Comparison of ENCODE assay signal across 29 cellular contexts in genomic region chr12:84036912-84037311, GRCh38.
"Had no signal": no experiment of that assay in that cellular context is flagged by ENCODE, and none has a peak within 500 bp of the region (broad histone marks: within the 10 kb centered on the region; RNA-seq: fewer than 3 reads in every experiment).

No MANE protein-coding gene starts in this region.

- H2AFZ ChIP-seq: neural progenitor cell, parathyroid adenoma had no signal

- H3K4me3 ChIP-seq: neural progenitor cell, ovary, psoas muscle, right lobe of liver, sigmoid colon, stomach, thoracic aorta, thyroid gland, tibial nerve, upper lobe of left lung, vagina had no signal

- H3K36me3 Mint-ChIP-seq: natural killer cell; neural progenitor cell; stimulated activated effector memory CD8-positive, alpha-beta T cell treated with anti-CD3 and anti-CD28 coated beads, Interleukin-12 subunit alpha, Interleukin-12 subunit beta, amount 100 ng/mL, for 72 hours; stimulated activated naive B cell treated with anti-CD40 and anti-IgM and Interleukin-4, amounts not matched to agents 10 μg/mL and 1 μg/mL and 100 μg/mL, for 72 hours had no signal

- H3K27ac ChIP-seq: neural progenitor cell, ovary, parathyroid adenoma, psoas muscle, right lobe of liver, sigmoid colon, stomach, thoracic aorta, thyroid gland, tibial nerve, upper lobe of left lung, vagina had no signal

- H3K27me3 ChIP-seq: ovary, right lobe of liver, sigmoid colon, stomach, thyroid gland, tibial nerve, upper lobe of left lung, vagina had no signal

- H3K9ac ChIP-seq: neural progenitor cell, parathyroid adenoma had no signal

- H3K4me1 Mint-ChIP-seq: natural killer cell; nephron; neural progenitor cell; stimulated activated effector memory CD8-positive, alpha-beta T cell treated with anti-CD3 and anti-CD28 coated beads, Interleukin-12 subunit alpha, Interleukin-12 subunit beta, amount 100 ng/mL, for 72 hours; stimulated activated naive B cell treated with anti-CD40 and anti-IgM and Interleukin-4, amounts not matched to agents 10 μg/mL and 1 μg/mL and 100 μg/mL, for 72 hours had no signal

- DNase-seq: natural killer cell; occipital lobe; ovary; posterior cingulate gyrus; psoas muscle; right cardiac atrium; right lobe of liver; sigmoid colon; small intestine; stimulated activated CD4-positive, alpha-beta T cell treated with anti-CD3 and anti-CD28 coated beads, Interleukin-15, amount 100 ng/mL, for 24 hours; stimulated activated CD4-positive, alpha-beta T cell treated with anti-CD3 and anti-CD28 coated beads, Interleukin-2, amount 100 ng/mL, for 24 hours; stimulated activated CD4-positive, alpha-beta T cell treated with anti-CD3 and anti-CD28 coated beads, Interleukin-2, amount 100 ng/mL, for 48 hours; stimulated activated CD4-positive, alpha-beta T cell treated with anti-CD3 and anti-CD28 coated beads, Interleukin-4, amount 100 ng/mL, for 24 hours; stimulated activated naive B cell treated with anti-CD40 and anti-IgM and Interleukin-4, amounts not matched to agents 10 μg/mL and 1 μg/mL and 100 μg/mL, for 72 hours; stimulated activated naive CD4-positive, alpha-beta T cell treated with Interleukin-2 at 50 U/mL for 16 hours; stomach; thyroid gland; trophoblast cell; upper lobe of left lung had no signal

- H3K27me3 Mint-ChIP-seq: stimulated activated naive B cell treated with anti-CD40 and anti-IgM and Interleukin-4, amounts not matched to agents 10 μg/mL and 1 μg/mL and 100 μg/mL, for 72 hours; stimulated activated naive CD8-positive, alpha-beta T cell treated with anti-CD3 and anti-CD28 coated beads, Interleukin-15, Interleukin-2, amounts not matched to agents 100 ng/mL and 50 ng/mL, for 24 hours had no signal

- H3K4me3 Mint-ChIP-seq: natural killer cell; nephron; neural progenitor cell; stimulated activated effector memory CD8-positive, alpha-beta T cell treated with anti-CD3 and anti-CD28 coated beads, Interleukin-12 subunit alpha, Interleukin-12 subunit beta, amount 100 ng/mL, for 72 hours; stimulated activated naive B cell treated with anti-CD40 and anti-IgM and Interleukin-4, amounts not matched to agents 10 μg/mL and 1 μg/mL and 100 μg/mL, for 72 hours; stimulated activated naive CD8-positive, alpha-beta T cell treated with anti-CD3 and anti-CD28 coated beads, Interleukin-15, Interleukin-2, amounts not matched to agents 100 ng/mL and 50 ng/mL, for 24 hours had no signal

- H3K36me3 ChIP-seq: neural progenitor cell, ovary, right lobe of liver, sigmoid colon, stomach, thoracic aorta, thyroid gland, tibial nerve, upper lobe of left lung, vagina had no signal

- H3K4me1 ChIP-seq: parathyroid adenoma, psoas muscle, right lobe of liver, sigmoid colon, stomach, thyroid gland, tibial nerve, upper lobe of left lung, vagina had no signal

- H3K9me3 ChIP-seq: ovary, psoas muscle, right lobe of liver, thoracic aorta, thyroid gland, vagina had no signal

- ATAC-seq: natural killer cell; psoas muscle; right cardiac atrium; right lobe of liver; stimulated activated effector memory CD8-positive, alpha-beta T cell treated with anti-CD3 and anti-CD28 coated beads, Interleukin-12 subunit alpha, Interleukin-12 subunit beta, amount 100 ng/mL, for 72 hours; stimulated activated naive B cell treated with anti-CD40 and anti-IgM and Interleukin-4, amounts not matched to agents 10 μg/mL and 1 μg/mL and 100 μg/mL, for 72 hours had no signal

- FAIRE-seq: small intestine, urothelium cell line had no signal

- H3K27ac Mint-ChIP-seq: natural killer cell; nephron; neural progenitor cell; progenitor cell of endocrine pancreas; stimulated activated effector memory CD8-positive, alpha-beta T cell treated with anti-CD3 and anti-CD28 coated beads, Interleukin-12 subunit alpha, Interleukin-12 subunit beta, amount 100 ng/mL, for 72 hours; stimulated activated naive B cell treated with anti-CD40 and anti-IgM and Interleukin-4, amounts not matched to agents 10 μg/mL and 1 μg/mL and 100 μg/mL, for 72 hours; stimulated activated naive CD8-positive, alpha-beta T cell treated with anti-CD3 and anti-CD28 coated beads, Interleukin-15, Interleukin-2, amounts not matched to agents 100 ng/mL and 50 ng/mL, for 24 hours had no signal

- H3K79me2 ChIP-seq: parathyroid adenoma had no signal

- H3K4me2 ChIP-seq: neural progenitor cell had no signal
